Comparison of ENCODE assay signal across 17 cellular contexts in the genomic region with DNA sequence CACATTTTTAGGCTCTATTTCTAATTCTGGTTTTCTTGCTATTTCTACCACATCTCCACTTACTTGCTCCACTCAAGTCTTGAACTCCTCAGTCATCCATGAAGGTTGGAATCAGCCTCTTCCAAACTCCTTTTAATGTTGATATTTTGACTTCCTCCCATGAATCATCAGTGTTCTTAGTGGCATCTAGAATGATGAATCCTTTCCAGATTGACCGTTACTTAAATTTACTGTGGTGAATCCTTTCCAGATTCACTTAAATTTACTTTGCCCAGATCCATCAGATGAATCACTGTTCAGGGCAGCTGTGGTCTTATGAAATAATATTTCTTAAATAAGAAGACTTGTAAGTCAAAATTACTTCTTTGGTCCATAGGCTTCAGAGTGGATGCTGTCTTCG. TPM values are rescaled to one million over a fixed set of nuclear protein-coding genes. Genes with fewer than 3 reads are reported as not detected.
A peak's percentile ranks its signal among the peaks of the same experiment; 100 is the strongest.
DNase-seq lines count a peak whose midpoint lies in the region; TF ChIP-seq lines count a peak whose summit lies in the region.
"Had no signal": no experiment of that assay in that cellular context is flagged by ENCODE, and none has a peak within 500 bp of the region (broad histone marks: within the 10 kb centered on the region; RNA-seq: fewer than 3 reads in every experiment).

No MANE protein-coding gene starts in this region.

- peaks cover 50% of the 10 kb centered on the region for H3K4me1 ChIP-seq in GM23248 (ENCODE audit: insufficient read depth)
- peaks cover 37% of the 10 kb centered on the region for H3K4me1 ChIP-seq in adipocyte (ENCODE audit: control insufficient read depth, insufficient read depth, low read length)
- no peaks in the 10 kb centered on the region for H3K4me1 ChIP-seq in colonic mucosa
- H3K4me1 ChIP-seq: BE2C, neural progenitor cell had no signal

- no peak overlapping the region for H2AFZ ChIP-seq in GM23248
- H2AFZ ChIP-seq: neural progenitor cell had no signal

- TF ChIP-seq CTCF in AG04449 (IDR thresholded peaks at IDR 0.05; ENCODE audit: insufficient read depth, low read length, missing control alignments) (no peak), fibroblast of the aortic adventitia (IDR thresholded peaks at IDR 0.05; ENCODE audit: insufficient read depth, low read length) (no peak), colonic mucosa (IDR thresholded peaks at IDR 0.05) (no peak), GM13976 (IDR thresholded peaks at IDR 0.05; ENCODE audit: borderline replicate concordance, control extremely low read depth, extremely low read depth, insufficient read depth, missing control alignments) (no peak)

- peaks cover 87% of the 10 kb centered on the region for H3K79me2 ChIP-seq in GM23248 (ENCODE audit: insufficient read depth)

- H3K9ac ChIP-seq in GM23248 (no peak overlapping the region), adipocyte (ENCODE audit: low read length) (no peak overlapping the region), colonic mucosa (ENCODE audit: low read depth in 2 of 2, low read length in 2 of 2) (no peak overlapping the region)
- H3K9ac ChIP-seq: neural progenitor cell had no signal

- DNase-seq in AG04449 (ENCODE audit: low read depth, low spot score) (peak; percentile 37), GM23248 (peak; percentile 85), adipocyte (ENCODE audit: low read depth) (peak; percentile 49), fibroblast of the aortic adventitia (ENCODE audit: low read depth) (peak; percentile 64), colonic mucosa (no peak), GM13976 (ENCODE audit: low spot score) (no peak), GOT3 (lab: John Stamatoyannopoulos, UW) (no peak), NCI-H82 treated with DMSO at 0.1 percent for 48 hours (lab: John Stamatoyannopoulos, UW; ENCODE audit: unreplicated experiment) (no peak)
- DNase-seq: activated CD4-positive, alpha-beta T cell treated with anti-CD3 and anti-CD28 coated beads, Interleukin-2, amount 50 U/mL, for 1 hour; BE2C; immature natural killer cell; mammary epithelial cell; NCI-H1105; NCI-H2227 treated with DMSO at 0.1 percent for 48 hours; SHP77 treated with DMSO at 0.1 percent for 48 hours; T-helper 9 cell had no signal

- POLR2A ChIA-PET in AG04449 (lab: Yijun Ruan, JAX), result interaction anchor here (1.4 kb wide), 1 partner anchor 33 kb away, joined by 3 read pairs; the partner anchor contains the start of gene CLTC

- peaks cover 83% of the 10 kb centered on the region for H3F3A ChIP-seq in GM23248 (ENCODE audit: insufficient read depth)

- peaks cover 24% of the 10 kb centered on the region for H4K20me1 ChIP-seq in GM23248 (ENCODE audit: insufficient read depth)

- CTCF ChIA-PET in AG04449 (lab: Yijun Ruan, JAX), result interaction anchor here (0.9 to 1.1 kb wide), 2 partner anchors 9 to 21 kb away, joined by 3 to 4 read pairs; no protein-coding TSS in a partner anchor

- intact Hi-C loops in colonic mucosa (cut with DNase I), result no loop called here

- peak overlapping the region; percentile 33 for H3K4me2 ChIP-seq in GM23248 (ENCODE audit: unreplicated experiment)
- H3K4me2 ChIP-seq: neural progenitor cell had no signal

- peaks cover 82% of the 10 kb centered on the region for H3K36me3 ChIP-seq in GM23248 (ENCODE audit: low read depth)
- H3K36me3 ChIP-seq in adipocyte (ENCODE audit: control insufficient read depth, insufficient read depth, low read length, severe bottlenecking), result peaks cover 92% of the 10 kb centered on the region
- peaks cover 16% of the 10 kb centered on the region for H3K36me3 ChIP-seq in colonic mucosa

- no peaks in the 10 kb centered on the region for H3K27me3 ChIP-seq in GM23248 (replicated peaks; ENCODE audit: insufficient read depth)
- H3K27me3 ChIP-seq in adipocyte (replicated peaks; ENCODE audit: control insufficient read depth, insufficient read depth, low read length), result no peaks in the 10 kb centered on the region
- no peaks in the 10 kb centered on the region for H3K27me3 ChIP-seq in colonic mucosa
- H3K27me3 ChIP-seq: BE2C, neural progenitor cell had no signal

- WGBS in GM23248 (ENCODE audit: low coverage in 1 of 2, low lambda C conversion rate in 2 of 2, missing lambda C conversion rate in 2 of 2), 2 experiments, result 45 to 50% methylated on average over 2 of the region's 2 CpGs

- no peaks in the 10 kb centered on the region for H3K9me2 ChIP-seq in GM23248 (ENCODE audit: insufficient read depth)

- in situ Hi-C loops in GM23248 (cut with MboI) (no loop called here), GM13976 (cut with MboI; ENCODE audit: low sequenced_read_pairs, unreplicated experiment) (no loop called here)

- H3K4me3 ChIP-seq in AG04449 (ENCODE audit: low read depth, low read length), result no peak overlapping the region
- H3K4me3 ChIP-seq in GM23248, result no peak overlapping the region
- H3K4me3 ChIP-seq in adipocyte (ENCODE audit: low read length), result no peak overlapping the region
- H3K4me3 ChIP-seq in fibroblast of the aortic adventitia (ENCODE audit: low read depth, low read length), result no peak overlapping the region
- no peak overlapping the region for H3K4me3 ChIP-seq in colonic mucosa
- H3K4me3 ChIP-seq: neural progenitor cell had no signal

- H3K9me3 ChIP-seq in GM23248 (ENCODE audit: low read depth) (no peaks in the 10 kb centered on the region), adipocyte (ENCODE audit: control insufficient read depth, low read length) (no peaks in the 10 kb centered on the region), colonic mucosa (no peaks in the 10 kb centered on the region)
- H3K9me3 ChIP-seq: BE2C had no signal

- peak overlapping the region; percentile 61 for H3K27ac ChIP-seq in GM23248
- H3K27ac ChIP-seq in colonic mucosa, result no peak overlapping the region
- H3K27ac ChIP-seq: neural progenitor cell had no signal

RNA-seq across cellular contexts. Expression of gene CLTC, which starts 32.4 kb away (rescaled TPM):
- 343 and 439 TPM in 2 replicates for total RNA-seq in GM23248 (2014; rRNA removed; shearing (Covaris generic))
- 162 and 169 TPM in 2 replicates for polyA plus RNA-seq in GM23248 (2016; fragmentation: Nextera tagmentation; extraction: Ambion mirVana)
- total RNA-seq in fibroblast of the aortic adventitia (ENCODE audit: low replicate concordance) (487 and 798 TPM in 2 replicates), colonic mucosa (100 to 1,000 TPM; 306 to 328 TPM)

RNA-seq across cellular contexts. Expression of gene PTRH2, which starts 55.1 kb away (rescaled TPM):
- 18.2 and 19.1 TPM in 2 replicates for total RNA-seq in GM23248 (2014; rRNA removed; shearing (Covaris generic))
- 33.7 and 34.4 TPM in 2 replicates for polyA plus RNA-seq in GM23248 (2016; fragmentation: Nextera tagmentation; extraction: Ambion mirVana)
- 21.6 and 21.7 TPM in 2 replicates for total RNA-seq in fibroblast of the aortic adventitia (ENCODE audit: low replicate concordance)
- total RNA-seq in colonic mucosa, result 10 to 100 TPM; 20.1 to 21.1 TPM

RNA-seq across cellular contexts. Expression of gene VMP1, which starts 55.3 kb away (rescaled TPM):
- total RNA-seq in GM23248 (2014; rRNA removed; shearing (Covaris generic)), result 214 and 216 TPM in 2 replicates
- polyA plus RNA-seq in GM23248 (2016; fragmentation: Nextera tagmentation; extraction: Ambion mirVana), result 120 and 134 TPM in 2 replicates
- 134 and 234 TPM in 2 replicates for total RNA-seq in fibroblast of the aortic adventitia (ENCODE audit: low replicate concordance)
- total RNA-seq in colonic mucosa, result 100 to 1,000 TPM; 186 to 291 TPM

Comparison
In these comparisons a context has a peak if more than half of its experiments do, and no peak if none do; other contexts are left out.
1. DNase-seq: peak in AG04449 (single experiment), GM23248 (single experiment), adipocyte (single experiment) and fibroblast of the aortic adventitia (single experiment); none in colonic mucosa (single experiment), GM13976 (single experiment), GOT3 (single experiment) and NCI-H82 treated with DMSO at 0.1 percent for 48 hours (single experiment).